9 cellular contexts compared by ENCODE assay signal in genomic region chr14:61585598-61586538, GRCh38.
DNase-seq lines count a peak whose midpoint lies in the region; ATAC-seq, FAIRE-seq and TF ChIP-seq lines count a peak whose summit lies in the region.
"Had no signal": no experiment of that assay in that cellular context is flagged by ENCODE, and none has a peak within 500 bp of the region (broad histone marks: within the 10 kb centered on the region; RNA-seq: fewer than 3 reads in every experiment).

No MANE protein-coding gene starts in this region.

- H2AFZ ChIP-seq in GM12878 (ENCODE audit: control insufficient read depth, low read depth, low read length) (no peak overlapping the region), hepatocyte (no peak overlapping the region), smooth muscle cell (ENCODE audit: low read depth) (peak overlapping the region; percentile 60)

- no peak for TF ChIP-seq RAD21 in GM12878 (IDR thresholded peaks at IDR 0.05; ENCODE audit: insufficient read depth, low read depth, low read length)

- BruUV-seq in GM12878 (replicated peaks; lab: Mats Ljungman, UMichigan) = no TSS peak

- H3K79me2 ChIP-seq in GM12878 (ENCODE audit: control insufficient read depth, insufficient read depth, low read length) = no peaks in the 10 kb centered on the region
- no peaks in the 10 kb centered on the region for H3K79me2 ChIP-seq in hepatocyte
- no peaks in the 10 kb centered on the region for H3K79me2 ChIP-seq in smooth muscle cell (ENCODE audit: low read depth)

- CTCF ChIA-PET in HEK293 (lab: Yijun Ruan, JAX) = no interaction called here
- CTCF ChIA-PET in GM12878 (lab: Yijun Ruan, JAX) = interaction anchor here (0.5 to 1.2 kb wide), 3 partner anchors 8 to 248 kb away, joined by 3 read pairs; no protein-coding TSS in a partner anchor

- SMC1A ChIA-PET in GM12878 (lab: Charles Lee; ENCODE audit: uncharacterized antibody, unreplicated experiment) = interaction anchor here (0.9 to 1.7 kb wide), 7 partner anchors 9 to 252 kb away, joined by 3 to 8 read pairs (median 4); no protein-coding TSS in a partner anchor

- H3F3A ChIP-seq in smooth muscle cell (ENCODE audit: low read depth) = peaks cover 18% of the 10 kb centered on the region

- H3K9ac ChIP-seq in GM12878 (ENCODE audit: control insufficient read depth, insufficient read depth, low read length) (no peak overlapping the region), smooth muscle cell (ENCODE audit: low read depth) (peak overlapping the region; percentile 60)

- H3K4me3 ChIP-seq in HEK293 (ENCODE audit: low read depth, low read length) = no peak overlapping the region
- H3K4me3 ChIP-seq in GM12878 = no peak overlapping the region
- H3K4me3 ChIP-seq in hepatocyte = no peak overlapping the region
- H3K4me3 ChIP-seq in smooth muscle cell = no peak overlapping the region

- no peaks in the 10 kb centered on the region for H3K36me3 ChIP-seq in HEK293 (ENCODE audit: control insufficient read depth in 2 of 2, insufficient read depth in 1 of 2, low read length in 2 of 2)
- H3K36me3 ChIP-seq in GM12878 (ENCODE audit: control insufficient read depth in 2 of 2, insufficient read depth in 2 of 2, low read length in 1 of 2) = no peaks in the 10 kb centered on the region
- H3K36me3 ChIP-seq in hepatocyte (replicated peaks; ENCODE audit: insufficient read depth, low read depth) = no peaks in the 10 kb centered on the region
- H3K36me3 ChIP-seq in smooth muscle cell (ENCODE audit: low read depth) = no peaks in the 10 kb centered on the region

- ATAC-seq in GM12878 (peak; percentile 18; the same call in 1 of the 3 replicates), GM21390 (IDR thresholded peaks at IDR 0.05; ENCODE audit: unreplicated experiment) (no peak), HG02840 (IDR thresholded peaks at IDR 0.05; ENCODE audit: low FRiP score, unreplicated experiment) (no peak)

- no peak for TF ChIP-seq CTCF in HEK293 (tag by site-specific recombination; IDR thresholded peaks at IDR 0.05)
- TF ChIP-seq CTCF in GM12878 (IDR thresholded peaks at IDR 0.05 in 2 of 3, conservative IDR thresholded peaks at IDR 0.05 in 1 of 3; ENCODE audit: control insufficient read depth in 2 of 3, extremely low read depth in 1 of 3, insufficient read depth in 1 of 3, low read depth in 3 of 3, low read length in 3 of 3) = no peak
- TF ChIP-seq CTCF in hepatocyte (IDR thresholded peaks at IDR 0.05; ENCODE audit: poor library complexity) = no peak
- no peak for TF ChIP-seq CTCF in smooth muscle cell (IDR thresholded peaks at IDR 0.05; ENCODE audit: borderline replicate concordance, insufficient read depth, poor library complexity, severe bottlenecking)

- no peak for TF ChIP-seq EP300 in GM12878 (IDR thresholded peaks at IDR 0.05; ENCODE audit: borderline replicate concordance in 1 of 2, control insufficient read depth in 1 of 2, low read depth in 2 of 2, low read length in 2 of 2)

- no peaks in the 10 kb centered on the region for H3K9me2 ChIP-seq in hepatocyte (replicated peaks; ENCODE audit: insufficient read depth)

- POLR2A ChIA-PET in HEK293 (lab: Yijun Ruan, JAX) (no interaction called here), GM12878 (lab: Charles Lee) (interaction anchor here (1.5 kb wide), 1 partner anchor 14 kb away, joined by 4 read pairs; no protein-coding TSS in a partner anchor)

- 97% methylated on average over 5 of the region's 5 CpGs for WGBS in GM12878 (ENCODE audit: insufficient coverage, insufficient replicate concordance, low lambda C conversion rate, missing lambda C conversion rate)
- WGBS in hepatocyte (ENCODE audit: low lambda C conversion rate, missing lambda C conversion rate) = 47% methylated on average over 5 of the region's 5 CpGs
- WGBS in smooth muscle cell (ENCODE audit: low lambda C conversion rate) = 14% methylated on average over 5 of the region's 5 CpGs

- no peaks in the 10 kb centered on the region for H4K20me1 ChIP-seq in GM12878 (ENCODE audit: control insufficient read depth, insufficient read depth)
- H4K20me1 ChIP-seq in hepatocyte (ENCODE audit: insufficient read depth, poor library complexity, severe bottlenecking) = no peaks in the 10 kb centered on the region
- no peaks in the 10 kb centered on the region for H4K20me1 ChIP-seq in smooth muscle cell (ENCODE audit: low read depth)

- H3K9me3 ChIP-seq in HEK293 (ENCODE audit: control insufficient read depth, insufficient read depth, low read depth, low read length) (no peaks in the 10 kb centered on the region), GM12878 (replicated peaks; ENCODE audit: control insufficient read depth, insufficient read depth, low read length) (no peaks in the 10 kb centered on the region), hepatocyte (ENCODE audit: low read depth) (no peaks in the 10 kb centered on the region), smooth muscle cell (replicated peaks; ENCODE audit: low read depth) (no peaks in the 10 kb centered on the region)

- peaks cover 25% of the 10 kb centered on the region for H3K4me1 ChIP-seq in HEK293 (ENCODE audit: control insufficient read depth, insufficient read depth, low read length)
- H3K4me1 ChIP-seq in GM12878 (ENCODE audit: control insufficient read depth, insufficient read depth, low read length) = peaks cover 4% of the 10 kb centered on the region; the same call in 1 of the 2 replicates
- H3K4me1 ChIP-seq in hepatocyte (ENCODE audit: insufficient read depth) = peaks cover 23% of the 10 kb centered on the region
- peaks cover 24% of the 10 kb centered on the region for H3K4me1 ChIP-seq in smooth muscle cell (ENCODE audit: low read depth)

- H3K4me2 ChIP-seq in GM12878 (ENCODE audit: control insufficient read depth, insufficient read depth) = no peak overlapping the region
- no peak overlapping the region for H3K4me2 ChIP-seq in hepatocyte
- H3K4me2 ChIP-seq in smooth muscle cell = peak overlapping the region; percentile 61

- TF ChIP-seq POLR2A in GM12878 (IDR thresholded peaks at IDR 0.05; ENCODE audit: low read depth, low read length) = no peak

- intact Hi-C loops in GM12878 (cut with micrococcal nuclease; ENCODE audit: unreplicated experiment) = no loop called here

- RAD21 ChIA-PET in GM12878 (lab: Charles Lee; ENCODE audit: unreplicated experiment) = interaction anchor here (1.0 kb wide), 1 partner anchor 82 kb away, joined by 3 read pairs; no protein-coding TSS in a partner anchor

- DNase-seq in GM12878 (ENCODE audit: low read depth, low spot score) = no peak
- DNase-seq in hepatocyte (ENCODE audit: low spot score) = peak; percentile 72
- no peak for DNase-seq in smooth muscle cell (lab: John Stamatoyannopoulos, UW; ENCODE audit: unreplicated experiment)
- DNase-seq in HK-2 (ENCODE audit: unreplicated experiment) = no peak
- no peak for DNase-seq in NCI-H345 (lab: John Stamatoyannopoulos, UW)

- in situ Hi-C loops in GM12878 (cut with MboI) = no loop called here

- FAIRE-seq in GM12878 (lab: Jason Lieb, UNC) = peak; percentile 80
- FAIRE-seq: GM18507 had no signal

- H3K27ac ChIP-seq in HEK293 (ENCODE audit: extremely low read depth, low read depth, low read length) (peak overlapping the region; percentile 62), GM12878 (ENCODE audit: control insufficient read depth, insufficient read depth) (no peak overlapping the region), hepatocyte (peak overlapping the region; percentile 87), smooth muscle cell (ENCODE audit: low read depth) (peak overlapping the region; percentile 92)

- H3K27me3 ChIP-seq in GM12878 (replicated peaks in 1 of 2; ENCODE audit: control insufficient read depth in 2 of 2, insufficient read depth in 2 of 2, low read length in 1 of 2) (no peaks in the 10 kb centered on the region), hepatocyte (no peaks in the 10 kb centered on the region), smooth muscle cell (ENCODE audit: low read depth) (no peaks in the 10 kb centered on the region)

TF ChIP-seq in HEK293, 187 proteins besides CTCF, POLR2A, EP300 and RAD21 (continues in another document):
- TF ChIP-seq ZBTB20 (tag by site-specific recombination; IDR thresholded peaks at IDR 0.05) (no peak), ZNF639 (tag by site-specific recombination; IDR thresholded peaks at IDR 0.05) (no peak), ZNF654 (tag by site-specific recombination; IDR thresholded peaks at IDR 0.05; ENCODE audit: low read depth) (no peak), ZNF24 (tag by site-specific recombination; IDR thresholded peaks at IDR 0.05) (0 out of 2 replicates have a peak, but pooled peaks have one; percentile 39), ZNF791 (tag by site-specific recombination; IDR thresholded peaks at IDR 0.05) (no peak), ZNF140 (tag by site-specific recombination; IDR thresholded peaks at IDR 0.05) (no peak), ZNF335 (tag by site-specific recombination; conservative IDR thresholded peaks at IDR 0.05) (peak; percentile 62)

TF ChIP-seq in GM12878, 131 proteins besides CTCF, POLR2A, EP300 and RAD21 (continues in another document):
- TF ChIP-seq ELK1 (IDR thresholded peaks at IDR 0.05; ENCODE audit: low read depth, low read length) = no peak
- no peak for TF ChIP-seq ZNF274 (IDR thresholded peaks at IDR 0.05; ENCODE audit: insufficient read depth, insufficient read length)
- no peak for TF ChIP-seq MYC (IDR thresholded peaks at IDR 0.05; ENCODE audit: insufficient read depth, insufficient read length, insufficient replicate concordance, low read length, severe bottlenecking)
- no peak for TF ChIP-seq ZNF622 (IDR thresholded peaks at IDR 0.05)
- TF ChIP-seq RCOR1 (conservative IDR thresholded peaks at IDR 0.05; ENCODE audit: low read depth, low read length) = no peak
- no peak for TF ChIP-seq NR2C1 (IDR thresholded peaks at IDR 0.05)
- TF ChIP-seq PBX3 (IDR thresholded peaks at IDR 0.05; ENCODE audit: insufficient replicate concordance, low read depth, low read length) = no peak
- no peak for TF ChIP-seq SUPT20H (IDR thresholded peaks at IDR 0.05; ENCODE audit: borderline replicate concordance, control insufficient read depth, low read depth, low read length)

Comparison
In these comparisons a context has a peak if more than half of its experiments do, and no peak if none do; other contexts are left out.
1. Of the 9 proteins assayed by ChIP-seq in both HEK293 and GM12878: peak only in HEK293: ATF2 and ZNF24; only in GM12878: none; in both: none; in neither: 7.